ENCODE assay signal across 9 cellular contexts in the genomic region with DNA sequence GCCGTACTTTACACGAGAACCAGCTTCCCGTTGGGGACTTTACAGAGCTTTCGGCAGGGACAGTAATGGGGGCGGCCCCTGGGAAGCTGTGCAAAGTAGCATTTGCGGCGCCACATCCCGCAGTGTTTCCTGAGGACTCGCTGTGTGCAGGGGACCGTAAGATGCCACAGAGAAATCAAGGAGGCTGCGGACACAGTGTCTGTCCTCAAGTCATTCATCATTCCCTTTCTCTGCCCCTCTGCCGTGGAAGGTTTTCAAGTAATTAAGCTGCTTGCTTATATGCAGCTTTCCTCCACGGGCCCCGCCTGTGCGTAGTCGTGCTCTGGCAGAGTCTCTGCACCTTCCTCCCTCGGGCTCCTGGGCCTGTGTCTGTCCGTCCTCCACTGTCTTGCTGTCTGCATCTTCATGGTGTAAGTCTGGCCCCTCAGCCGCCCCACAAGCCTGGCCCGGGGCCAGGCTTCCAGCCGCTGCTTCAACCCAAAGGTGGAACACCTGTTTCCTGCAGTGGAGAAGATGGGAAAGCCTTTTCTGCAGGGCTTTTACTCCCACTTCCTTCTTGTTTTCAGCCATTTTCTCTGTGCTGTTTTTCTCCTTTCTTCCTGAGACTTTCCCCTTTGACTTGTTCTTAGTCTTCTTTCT.
DNase-seq lines count a peak whose midpoint lies in the region; ATAC-seq lines count a peak whose summit lies in the region.
"Had no signal": no experiment of that assay in that cellular context is flagged by ENCODE, and none has a peak within 500 bp of the region (broad histone marks: within the 10 kb centered on the region; RNA-seq: fewer than 3 reads in every experiment).

No MANE protein-coding gene starts in this region.

- H3K9me3 Mint-ChIP-seq in activated CD4-positive, alpha-beta T cell treated with anti-CD3 and anti-CD28 coated beads for 36 hours (ENCODE audit: low read depth): no peaks in the 10 kb centered on the region
- no peaks in the 10 kb centered on the region for H3K9me3 Mint-ChIP-seq in central memory CD8-positive, alpha-beta T cell
- H3K9me3 Mint-ChIP-seq in stimulated activated naive CD8-positive, alpha-beta T cell treated with anti-CD3 and anti-CD28 coated beads, Interleukin-15, Interleukin-2, amounts not matched to agents 100 ng/mL and 50 ng/mL, for 24 hours: peaks cover 3% of the 10 kb centered on the region

- H3K4me3 Mint-ChIP-seq in activated CD4-positive, alpha-beta T cell treated with anti-CD3 and anti-CD28 coated beads for 36 hours: peak overlapping the region; percentile 47
- peak overlapping the region; percentile 61 for H3K4me3 Mint-ChIP-seq in central memory CD8-positive, alpha-beta T cell
- H3K4me3 Mint-ChIP-seq in stimulated activated naive CD8-positive, alpha-beta T cell treated with anti-CD3 and anti-CD28 coated beads, Interleukin-15, Interleukin-2, amounts not matched to agents 100 ng/mL and 50 ng/mL, for 24 hours: peak overlapping the region; percentile 63

- peaks cover 77% of the 10 kb centered on the region for H3K4me1 Mint-ChIP-seq in activated CD4-positive, alpha-beta T cell treated with anti-CD3 and anti-CD28 coated beads for 36 hours
- peaks cover 32% of the 10 kb centered on the region for H3K4me1 Mint-ChIP-seq in central memory CD8-positive, alpha-beta T cell
- peaks cover 81% of the 10 kb centered on the region for H3K4me1 Mint-ChIP-seq in stimulated activated naive CD8-positive, alpha-beta T cell treated with anti-CD3 and anti-CD28 coated beads, Interleukin-15, Interleukin-2, amounts not matched to agents 100 ng/mL and 50 ng/mL, for 24 hours (ENCODE audit: low read depth)

- H3K36me3 Mint-ChIP-seq in activated CD4-positive, alpha-beta T cell treated with anti-CD3 and anti-CD28 coated beads for 36 hours (ENCODE audit: low read depth): peaks cover 41% of the 10 kb centered on the region
- peaks cover 19% of the 10 kb centered on the region for H3K36me3 Mint-ChIP-seq in central memory CD8-positive, alpha-beta T cell (ENCODE audit: insufficient read depth)
- H3K36me3 Mint-ChIP-seq in stimulated activated naive CD8-positive, alpha-beta T cell treated with anti-CD3 and anti-CD28 coated beads, Interleukin-15, Interleukin-2, amounts not matched to agents 100 ng/mL and 50 ng/mL, for 24 hours (ENCODE audit: low read depth): peaks cover 59% of the 10 kb centered on the region

- peak; percentile 65 for DNase-seq in activated CD4-positive, alpha-beta T cell treated with anti-CD3 and anti-CD28 coated beads for 36 hours
- no peak for DNase-seq in activated CD4-positive, alpha-beta T cell treated with anti-CD3 and anti-CD28 coated beads, Interleukin-2, amount 50 U/mL, for 4 hours
- DNase-seq in NCI-H345 (lab: John Stamatoyannopoulos, UW): peak; percentile 60
- no peak for DNase-seq in central memory CD8-positive, alpha-beta T cell (ENCODE audit: low spot score in 2 of 2)
- DNase-seq: T1000 had no signal

- H3K27me3 Mint-ChIP-seq in activated CD4-positive, alpha-beta T cell treated with anti-CD3 and anti-CD28 coated beads for 36 hours: no peaks in the 10 kb centered on the region
- H3K27me3 Mint-ChIP-seq in central memory CD8-positive, alpha-beta T cell: no peaks in the 10 kb centered on the region
- H3K27me3 Mint-ChIP-seq in stimulated activated naive CD8-positive, alpha-beta T cell treated with anti-CD3 and anti-CD28 coated beads, Interleukin-15, Interleukin-2, amounts not matched to agents 100 ng/mL and 50 ng/mL, for 24 hours: no peaks in the 10 kb centered on the region

- POLR2A ChIA-PET in activated CD4-positive, alpha-beta T cell treated with anti-CD3 and anti-CD28 coated beads for 36 hours (lab: Charles Lee): interaction anchor here (0.5 to 0.6 kb wide), 2 partner anchors 117 to 125 kb away, joined by 3 read pairs; no protein-coding TSS in a partner anchor

- peak; percentile 71 for ATAC-seq in activated CD4-positive, alpha-beta T cell treated with anti-CD3 and anti-CD28 coated beads for 36 hours
- ATAC-seq in central memory CD8-positive, alpha-beta T cell (replicated peaks; ENCODE audit: extremely low read depth, poor library complexity, severe bottlenecking): no peak
- ATAC-seq in GM21447 (IDR thresholded peaks at IDR 0.05; ENCODE audit: unreplicated experiment) (no peak), GM19395 (IDR thresholded peaks at IDR 0.05; ENCODE audit: unreplicated experiment) (no peak), HG03354 (IDR thresholded peaks at IDR 0.05; ENCODE audit: poor library complexity, severe bottlenecking, unreplicated experiment) (no peak)

- intact Hi-C loops in activated CD4-positive, alpha-beta T cell treated with anti-CD3 and anti-CD28 coated beads for 36 hours (cut with DNase I, micrococcal nuclease): no loop called here

- CTCF ChIA-PET in activated CD4-positive, alpha-beta T cell treated with anti-CD3 and anti-CD28 coated beads for 36 hours (lab: Charles Lee): interaction anchor here (0.6 to 2.0 kb wide), 9 partner anchors 12 to 136 kb away, joined by 3 to 8 read pairs (median 4); no protein-coding TSS in a partner anchor

- H3K27ac Mint-ChIP-seq in activated CD4-positive, alpha-beta T cell treated with anti-CD3 and anti-CD28 coated beads for 36 hours: peak overlapping the region; percentile 93
- H3K27ac Mint-ChIP-seq in central memory CD8-positive, alpha-beta T cell (ENCODE audit: low read depth): peak overlapping the region; percentile 80
- H3K27ac Mint-ChIP-seq in stimulated activated naive CD8-positive, alpha-beta T cell treated with anti-CD3 and anti-CD28 coated beads, Interleukin-15, Interleukin-2, amounts not matched to agents 100 ng/mL and 50 ng/mL, for 24 hours: peak overlapping the region; percentile 93

Comparison
In these comparisons a context has a peak if more than half of its experiments do, and no peak if none do; other contexts are left out.
1. DNase-seq: peak in activated CD4-positive, alpha-beta T cell treated with anti-CD3 and anti-CD28 coated beads for 36 hours (single experiment) and NCI-H345 (single experiment); none in activated CD4-positive, alpha-beta T cell treated with anti-CD3 and anti-CD28 coated beads, Interleukin-2, amount 50 U/mL, for 4 hours (0 of 2) and central memory CD8-positive, alpha-beta T cell (0 of 2).
2. Peak in every context shown above with its lines, with median percentiles within 50 percentile points of each other: H3K27ac Mint-ChIP-seq and H3K4me3 Mint-ChIP-seq.